In the genomic region with DNA sequence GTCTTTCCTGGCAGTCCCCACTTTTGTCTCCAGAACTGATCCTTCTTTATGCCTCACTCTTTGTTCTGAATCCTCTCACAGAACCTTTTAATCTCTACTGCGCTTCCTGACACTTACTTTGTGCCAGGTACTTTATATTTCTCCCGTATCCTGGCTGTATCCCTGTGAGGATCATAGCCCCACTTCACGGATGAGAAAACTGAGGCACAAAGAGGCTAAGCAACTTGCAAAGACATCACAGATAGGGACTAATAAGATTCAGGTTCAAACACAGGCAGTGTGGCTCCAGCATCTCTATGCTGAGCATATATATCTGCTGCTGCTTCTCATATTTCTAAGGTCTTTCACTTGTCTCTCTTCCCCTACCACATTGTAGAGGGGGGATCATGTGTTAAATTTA, we compare ENCODE assay signal across 29 cellular contexts.
"Had no signal": no experiment of that assay in that cellular context is flagged by ENCODE, and none has a peak within 500 bp of the region (broad histone marks: within the 10 kb centered on the region; RNA-seq: fewer than 3 reads in every experiment).

No MANE protein-coding gene starts in this region.

- H3K4me3 Mint-ChIP-seq: naive thymus-derived CD8-positive, alpha-beta T cell; natural killer cell treated with Interleukin-12 subunit alpha and Interleukin-12 subunit beta and Interleukin-15 and Interleukin-18, amount 100 ng/mL, for 72 hours; nephron progenitor cell; neural crest cell; stimulated activated memory B cell treated with anti-CD40 and anti-IgM and Interleukin-4, amounts not matched to agents 10 μg/mL and 1 μg/mL and 100 μg/mL, for 72 hours; stimulated activated naive CD8-positive, alpha-beta T cell treated with anti-CD3 and anti-CD28 coated beads, Interleukin-15, amount 100 ng/mL, for 72 hours; type B pancreatic cell had no signal

- H3K4me1 Mint-ChIP-seq: naive thymus-derived CD8-positive, alpha-beta T cell; stimulated activated memory B cell treated with anti-CD40 and anti-IgM and Interleukin-4, amounts not matched to agents 10 μg/mL and 1 μg/mL and 100 μg/mL, for 72 hours; stimulated activated naive CD8-positive, alpha-beta T cell treated with anti-CD3 and anti-CD28 coated beads, Interleukin-15, amount 100 ng/mL, for 72 hours had no signal

- DNase-seq: naive thymus-derived CD8-positive, alpha-beta T cell; nephron progenitor cell; nucleus accumbens; pancreas; psoas muscle; right cardiac atrium; spleen; stimulated activated CD4-positive, alpha-beta T cell treated with anti-CD3 and anti-CD28 coated beads, Interleukin-12 subunit alpha, Interleukin-12 subunit beta, amount 100 ng/mL, for 4 hours; stimulated activated CD4-positive, alpha-beta T cell treated with anti-CD3 and anti-CD28 coated beads, Interleukin-1b, Interleukin-23, amount 100 ng/mL, for 48 hours; stimulated activated CD4-positive, alpha-beta T cell treated with anti-CD3 and anti-CD28 coated beads, Interleukin-4, amount 100 ng/mL, for 1 hour; stimulated activated CD4-positive, alpha-beta T cell treated with anti-CD3 and anti-CD28 coated beads, Interleukin-4, amount 100 ng/mL, for 4 hours; stimulated activated CD8-positive, alpha-beta memory T cell treated with anti-CD3 and anti-CD28 coated beads, Interleukin-4, amount 100 ng/mL, for 48 hours; stimulated activated naive CD4-positive, alpha-beta T cell; stimulated activated naive CD8-positive, alpha-beta T cell treated with anti-CD3 and anti-CD28 coated beads, Interleukin-15, amount 100 ng/mL, for 72 hours; stimulated activated naive CD8-positive, alpha-beta T cell treated with anti-CD3 and anti-CD28 coated beads, Interleukin-15, Interleukin-2, amounts not matched to agents 100 U/mL and 50 U/mL, for 24 hours; substantia nigra; testis; tibial artery; transverse colon; upper lobe of right lung had no signal

- H3K4me3 ChIP-seq: pancreas, psoas muscle, skin epidermis, smooth muscle cell, spleen, suprapubic skin, testis, tibial artery, transverse colon, upper lobe of right lung, vagina had no signal

- H3K27ac Mint-ChIP-seq: naive thymus-derived CD8-positive, alpha-beta T cell; natural killer cell treated with Interleukin-12 subunit alpha and Interleukin-12 subunit beta and Interleukin-15 and Interleukin-18, amount 100 ng/mL, for 72 hours; nephron progenitor cell; stimulated activated memory B cell treated with anti-CD40 and anti-IgM and Interleukin-4, amounts not matched to agents 10 μg/mL and 1 μg/mL and 100 μg/mL, for 72 hours; stimulated activated naive CD8-positive, alpha-beta T cell treated with anti-CD3 and anti-CD28 coated beads, Interleukin-15, amount 100 ng/mL, for 72 hours; type B pancreatic cell had no signal

- H3K9me3 Mint-ChIP-seq: natural killer cell treated with Interleukin-12 subunit alpha and Interleukin-12 subunit beta and Interleukin-15 and Interleukin-18, amount 100 ng/mL, for 72 hours had no signal

- H3K9me3 ChIP-seq: neutrophil, pancreas, suprapubic skin, testis, tibial artery, transverse colon, upper lobe of right lung, vagina had no signal

- H3K27ac ChIP-seq: neutrophil, pancreas, psoas muscle, skin epidermis, spleen, suprapubic skin, testis, tibial artery, transverse colon, upper lobe of right lung, vagina had no signal

- H3K36me3 ChIP-seq: neutrophil, pancreas, spleen, suprapubic skin, tibial artery, transverse colon, upper lobe of right lung, vagina had no signal

- H3K4me1 ChIP-seq: pancreas, psoas muscle, spleen, suprapubic skin, testis, tibial artery, transverse colon, upper lobe of right lung, vagina had no signal

- H3K4me2 ChIP-seq: smooth muscle cell had no signal

- H3K27me3 Mint-ChIP-seq: natural killer cell treated with Interleukin-12 subunit alpha and Interleukin-12 subunit beta and Interleukin-15 and Interleukin-18, amount 100 ng/mL, for 72 hours had no signal

- H3K27me3 ChIP-seq: neutrophil, pancreas, spleen, suprapubic skin, testis, tibial artery, transverse colon, upper lobe of right lung, vagina had no signal
